ENCODE assay signal across 16 cellular contexts in the genomic region with DNA sequence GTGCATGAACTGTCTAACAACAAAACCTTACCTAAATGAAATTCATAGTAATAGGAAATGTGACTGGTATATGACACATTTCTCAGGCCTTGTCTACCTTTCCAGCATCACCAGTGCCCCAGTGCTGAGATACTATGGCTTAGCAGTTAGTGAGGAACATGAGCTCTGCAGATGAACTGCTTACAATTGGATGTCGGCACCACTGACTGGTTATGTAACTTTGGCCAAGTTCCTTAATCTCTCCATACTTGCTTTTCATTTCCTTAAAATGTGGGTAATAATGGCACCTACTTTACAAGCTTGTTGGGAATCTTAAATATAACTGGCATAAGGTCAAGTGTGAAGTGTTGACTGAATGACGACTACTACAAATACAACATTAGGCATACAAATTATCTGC.
"Had no signal": no experiment of that assay in that cellular context is flagged by ENCODE, and none has a peak within 500 bp of the region (broad histone marks: within the 10 kb centered on the region; RNA-seq: fewer than 3 reads in every experiment).

No MANE protein-coding gene starts in this region.

- H3K36me3 ChIP-seq: neutrophil, vagina had no signal

- H3K4me1 ChIP-seq: vagina had no signal

- H3K27me3 ChIP-seq: neutrophil, vagina had no signal

- H3K27me3 Mint-ChIP-seq: activated CD8-positive, alpha-beta memory T cell treated with anti-CD3 and anti-CD28 coated beads, Interleukin-2, amount 10 ng/mL, durations not matched to agents 7 days and 5 days; activated naive CD8-positive, alpha-beta T cell; activated T-cell treated with anti-CD3 and anti-CD28 coated beads, Interleukin-2, amount 50 U/mL, for 24 hours; naive thymus-derived CD8-positive, alpha-beta T cell had no signal

- H3K9me3 Mint-ChIP-seq: activated T-cell treated with anti-CD3 and anti-CD28 coated beads, Interleukin-2, amount 50 U/mL, for 24 hours; endodermal cell; naive thymus-derived CD8-positive, alpha-beta T cell had no signal

- H3K27ac ChIP-seq: neutrophil, vagina had no signal

- H3K4me3 Mint-ChIP-seq: activated CD8-positive, alpha-beta memory T cell treated with anti-CD3 and anti-CD28 coated beads, Interleukin-2, amount 10 ng/mL, durations not matched to agents 7 days and 5 days; activated naive CD8-positive, alpha-beta T cell; activated T-cell treated with anti-CD3 and anti-CD28 coated beads, Interleukin-2, amount 50 U/mL, for 24 hours; endodermal cell; naive thymus-derived CD8-positive, alpha-beta T cell had no signal

- H3K4me3 ChIP-seq: lung, mucosa of descending colon, vagina had no signal

- H3K27ac Mint-ChIP-seq: activated CD8-positive, alpha-beta memory T cell treated with anti-CD3 and anti-CD28 coated beads, Interleukin-2, amount 10 ng/mL, durations not matched to agents 7 days and 5 days; activated naive CD8-positive, alpha-beta T cell; activated T-cell treated with anti-CD3 and anti-CD28 coated beads, Interleukin-2, amount 50 U/mL, for 24 hours; endodermal cell; naive thymus-derived CD8-positive, alpha-beta T cell had no signal

- DNase-seq: activated CD4-positive, alpha-beta T cell treated with anti-CD3 and anti-CD28 coated beads, Interleukin-2, amount 50 U/mL, for 48 hours; activated CD4-positive, CD25-positive, alpha-beta regulatory T cell treated with anti-CD3 and anti-CD28 coated beads, Interleukin-2, amount 50 U/mL, for 72 hours; activated CD8-positive, alpha-beta memory T cell treated with anti-CD3 and anti-CD28 coated beads, Interleukin-2, amount 10 ng/mL, durations not matched to agents 7 days and 5 days; activated gamma-delta T cell; activated T-cell treated with anti-CD3 and anti-CD28 coated beads, Interleukin-2, amount 50 U/mL, for 24 hours; dermis blood vessel endothelial cell; endodermal cell; hippocampal formation; mucosa of descending colon; naive thymus-derived CD8-positive, alpha-beta T cell; posterior cingulate gyrus; stimulated activated CD4-positive, alpha-beta T cell treated with anti-CD3 and anti-CD28 coated beads, Interleukin-15, amount 100 ng/mL, for 24 hours had no signal

- ATAC-seq: activated CD8-positive, alpha-beta memory T cell treated with anti-CD3 and anti-CD28 coated beads, Interleukin-2, amount 10 ng/mL, durations not matched to agents 7 days and 5 days; mucosa of descending colon; naive thymus-derived CD8-positive, alpha-beta T cell had no signal

- H3K9me3 ChIP-seq: mucosa of descending colon, neutrophil, vagina had no signal

- H3K4me1 Mint-ChIP-seq: activated CD8-positive, alpha-beta memory T cell treated with anti-CD3 and anti-CD28 coated beads, Interleukin-2, amount 10 ng/mL, durations not matched to agents 7 days and 5 days; naive thymus-derived CD8-positive, alpha-beta T cell had no signal
